In genomic region chr4:102598759-102599379, GRCh38 we compare ENCODE assay signal across 8 cellular contexts.
DNase-seq lines count a peak whose midpoint lies in the region; ATAC-seq, FAIRE-seq and TF ChIP-seq lines count a peak whose summit lies in the region.

No MANE protein-coding gene starts in this region.

- H3K4me1 ChIP-seq in astrocyte (ENCODE audit: insufficient read depth, low read length) = peaks cover 5% of the 10 kb centered on the region
- no peaks in the 10 kb centered on the region for H3K4me1 ChIP-seq in uterus

- H3K27ac ChIP-seq in astrocyte (ENCODE audit: low read depth, low read length) (no peak overlapping the region), uterus (peak overlapping the region; percentile 26 to 85)

- TF ChIP-seq CTCF in astrocyte (IDR thresholded peaks at IDR 0.05; ENCODE audit: insufficient read depth, low read depth, low read length) = no peak
- TF ChIP-seq CTCF in uterus (IDR thresholded peaks at IDR 0.05) = no peak

- TF ChIP-seq POLR2A in uterus (IDR thresholded peaks at IDR 0.05) = no peak

- H3K79me2 ChIP-seq in astrocyte (ENCODE audit: insufficient read depth, low read length) = no peaks in the 10 kb centered on the region

- no peaks in the 10 kb centered on the region for H3K27me3 ChIP-seq in astrocyte (ENCODE audit: insufficient read depth, low read length)
- no peaks in the 10 kb centered on the region for H3K27me3 ChIP-seq in uterus

- peaks cover 25% of the 10 kb centered on the region for H3K36me3 Mint-ChIP-seq in astrocyte (ENCODE audit: low read depth, unreplicated experiment)

- no peak for FAIRE-seq in astrocyte (lab: Jason Lieb, UNC)

- ATAC-seq in HG02981 (IDR thresholded peaks at IDR 0.05; ENCODE audit: unreplicated experiment) (peak; percentile 36), left lobe of liver (no peak)

- H3K36me3 ChIP-seq in astrocyte (ENCODE audit: insufficient read depth, low read length) (peaks cover 40% of the 10 kb centered on the region), uterus (no peaks in the 10 kb centered on the region)

- H3K4me1 Mint-ChIP-seq in astrocyte (ENCODE audit: low read depth, unreplicated experiment) = peaks cover 23% of the 10 kb centered on the region

- no peaks in the 10 kb centered on the region for H4K20me1 ChIP-seq in astrocyte (ENCODE audit: insufficient read depth, low read length)

- peak overlapping the region; percentile 6 for H3K4me2 ChIP-seq in astrocyte (ENCODE audit: low read length)

- H3K4me3 ChIP-seq in astrocyte (ENCODE audit: insufficient read depth, low read depth, low read length) = no peak overlapping the region
- H3K4me3 ChIP-seq in uterus = no peak overlapping the region

- H3K4me3 Mint-ChIP-seq in astrocyte (ENCODE audit: unreplicated experiment) = no peak overlapping the region

- H3K9ac ChIP-seq in astrocyte (ENCODE audit: low read length) = no peak overlapping the region

- DNase-seq in stimulated activated CD4-positive, alpha-beta T cell treated with anti-CD3 and anti-CD28 coated beads, Interleukin-15, amount 100 ng/mL, for 24 hours = peak; percentile 36
- DNase-seq in stimulated activated CD4-positive, alpha-beta T cell treated with anti-CD3 and anti-CD28 coated beads, Interleukin-12 subunit alpha, Interleukin-12 subunit beta, amount 100 ng/mL, for 4 hours = no peak
- peak; percentile 26 for DNase-seq in astrocyte (ENCODE audit: low read depth)
- DNase-seq in uterus = no peak
- no peak for DNase-seq in NCI-H2196 (lab: John Stamatoyannopoulos, UW; ENCODE audit: unreplicated experiment)
- no peak for DNase-seq in SW480 (ENCODE audit: low spot score)
- DNase-seq in left lobe of liver (ENCODE audit: low spot score) = no peak

- no peaks in the 10 kb centered on the region for H3K9me3 Mint-ChIP-seq in astrocyte (ENCODE audit: unreplicated experiment)

- no peaks in the 10 kb centered on the region for H3K27me3 Mint-ChIP-seq in astrocyte (ENCODE audit: low read depth, unreplicated experiment)

- H3K27ac Mint-ChIP-seq in astrocyte (ENCODE audit: unreplicated experiment) = no peak overlapping the region

- intact Hi-C loops in uterus (cut with DNase I; ENCODE audit: low total_unique reads) = no loop called here

- H2AFZ ChIP-seq in astrocyte (ENCODE audit: low read depth, low read length) = no peak overlapping the region

- H3K9me3 ChIP-seq in astrocyte (ENCODE audit: insufficient read depth, low read depth, low read length) (no peaks in the 10 kb centered on the region), uterus (no peaks in the 10 kb centered on the region)

Comparison
In these comparisons a context has a peak if more than half of its experiments do, and no peak if none do; other contexts are left out.
1. DNase-seq: peak in stimulated activated CD4-positive, alpha-beta T cell treated with anti-CD3 and anti-CD28 coated beads, Interleukin-15, amount 100 ng/mL, for 24 hours (single experiment) and astrocyte (single experiment); none in stimulated activated CD4-positive, alpha-beta T cell treated with anti-CD3 and anti-CD28 coated beads, Interleukin-12 subunit alpha, Interleukin-12 subunit beta, amount 100 ng/mL, for 4 hours (single experiment), uterus (0 of 2), NCI-H2196 (single experiment), SW480 (single experiment) and left lobe of liver (single experiment).